In the genomic region with DNA sequence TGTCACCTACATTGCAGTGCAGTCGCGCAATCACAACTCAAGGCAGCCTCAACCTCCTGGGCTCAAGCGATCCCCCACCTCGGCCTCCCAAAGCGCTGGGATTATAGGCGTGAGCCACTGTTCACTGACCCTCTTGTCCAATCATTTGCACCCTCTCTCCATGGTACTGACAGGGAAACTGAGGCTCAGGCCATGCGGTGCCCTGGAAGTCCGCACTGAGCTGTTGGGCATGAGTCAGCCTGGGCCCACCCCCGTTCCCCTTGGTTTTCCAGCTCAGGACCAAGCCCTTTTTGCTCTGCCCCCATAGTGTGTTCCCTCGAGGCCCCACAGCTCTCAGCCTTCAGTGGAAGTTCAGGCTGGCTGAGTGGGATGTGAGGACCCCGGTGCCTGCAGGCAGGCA, we compare ENCODE assay signal across 24 cellular contexts.
"Had no signal": no experiment of that assay in that cellular context is flagged by ENCODE, and none has a peak within 500 bp of the region (broad histone marks: within the 10 kb centered on the region; RNA-seq: fewer than 3 reads in every experiment).

No MANE protein-coding gene starts in this region.

- H3K36me3 ChIP-seq: gastroesophageal sphincter, neural progenitor cell, pancreas had no signal

- H3K27me3 ChIP-seq: esophagus muscularis mucosa, gastroesophageal sphincter, neural progenitor cell, pancreas, tibial artery had no signal

- H3K27ac ChIP-seq: epithelial cell of prostate, esophagus muscularis mucosa, gastroesophageal sphincter, left ventricle myocardium inferior, lower lobe of right lung, neural progenitor cell, pancreas, tibial artery had no signal

- ATAC-seq: gastroesophageal sphincter; left cardiac atrium; lower lobe of right lung; natural killer cell treated with Interleukin-12 subunit alpha and Interleukin-12 subunit beta and Interleukin-15 and Interleukin-18, amount 100 ng/mL, for 72 hours; pancreas; right cardiac atrium; stimulated activated effector memory CD8-positive, alpha-beta T cell treated with anti-CD3 and anti-CD28 coated beads, Interleukin-12 subunit alpha, Interleukin-12 subunit beta, amount 100 ng/mL, for 72 hours; stimulated activated naive CD8-positive, alpha-beta T cell treated with anti-CD3 and anti-CD28 coated beads, Interleukin-15, Interleukin-2, amounts not matched to agents 100 U/mL and 50 U/mL, for 24 hours had no signal

- H3K27me3 Mint-ChIP-seq: memory B cell; natural killer cell treated with Interleukin-12 subunit alpha and Interleukin-12 subunit beta and Interleukin-15 and Interleukin-18, amount 100 ng/mL, for 72 hours; progenitor cell of endocrine pancreas had no signal

- H3K9me3 Mint-ChIP-seq: memory B cell; mesothelial cell of epicardium; natural killer cell treated with Interleukin-12 subunit alpha and Interleukin-12 subunit beta and Interleukin-15 and Interleukin-18, amount 100 ng/mL, for 72 hours; stimulated activated effector memory CD8-positive, alpha-beta T cell treated with anti-CD3 and anti-CD28 coated beads, Interleukin-12 subunit alpha, Interleukin-12 subunit beta, amount 100 ng/mL, for 72 hours had no signal

- H3K36me3 Mint-ChIP-seq: natural killer cell treated with Interleukin-12 subunit alpha and Interleukin-12 subunit beta and Interleukin-15 and Interleukin-18, amount 100 ng/mL, for 72 hours; stimulated activated effector memory CD8-positive, alpha-beta T cell treated with anti-CD3 and anti-CD28 coated beads, Interleukin-12 subunit alpha, Interleukin-12 subunit beta, amount 100 ng/mL, for 72 hours had no signal

- H3K27ac Mint-ChIP-seq: memory B cell; mesothelial cell of epicardium; neural progenitor cell; stimulated activated effector memory CD8-positive, alpha-beta T cell treated with anti-CD3 and anti-CD28 coated beads, Interleukin-12 subunit alpha, Interleukin-12 subunit beta, amount 100 ng/mL, for 72 hours had no signal

- H3K4me3 ChIP-seq: esophagus muscularis mucosa, gastroesophageal sphincter, left ventricle myocardium inferior, lower lobe of right lung, neural progenitor cell, pancreas, smooth muscle cell, tibial artery had no signal

- H3K9me3 ChIP-seq: esophagus muscularis mucosa, gastroesophageal sphincter, left ventricle myocardium inferior, lower lobe of right lung, pancreas, tibial artery had no signal

- H3K4me3 Mint-ChIP-seq: memory B cell; mesothelial cell of epicardium; natural killer cell treated with Interleukin-12 subunit alpha and Interleukin-12 subunit beta and Interleukin-15 and Interleukin-18, amount 100 ng/mL, for 72 hours; neural progenitor cell; stimulated activated effector memory CD8-positive, alpha-beta T cell treated with anti-CD3 and anti-CD28 coated beads, Interleukin-12 subunit alpha, Interleukin-12 subunit beta, amount 100 ng/mL, for 72 hours had no signal

- DNase-seq: cortex of kidney; effector memory CD4-positive, alpha-beta T cell; foreskin fibroblast; kidney; left cardiac atrium; left ventricle myocardium inferior; lower lobe of right lung; occipital lobe; pancreas; right cardiac atrium; stimulated activated CD4-positive, alpha-beta T cell treated with anti-CD3 and anti-CD28 coated beads, Interleukin-2, amount 100 ng/mL, for 48 hours; stimulated activated CD8-positive, alpha-beta memory T cell treated with anti-CD3 and anti-CD28 coated beads, Interleukin-4, amount 100 ng/mL, for 48 hours; stimulated activated naive CD8-positive, alpha-beta T cell treated with anti-CD3 and anti-CD28 coated beads, Interleukin-15, Interleukin-2, amounts not matched to agents 100 U/mL and 50 U/mL, for 24 hours; tibial artery had no signal
